Comparison of ENCODE assay signal across 9 cellular contexts in the genomic region with DNA sequence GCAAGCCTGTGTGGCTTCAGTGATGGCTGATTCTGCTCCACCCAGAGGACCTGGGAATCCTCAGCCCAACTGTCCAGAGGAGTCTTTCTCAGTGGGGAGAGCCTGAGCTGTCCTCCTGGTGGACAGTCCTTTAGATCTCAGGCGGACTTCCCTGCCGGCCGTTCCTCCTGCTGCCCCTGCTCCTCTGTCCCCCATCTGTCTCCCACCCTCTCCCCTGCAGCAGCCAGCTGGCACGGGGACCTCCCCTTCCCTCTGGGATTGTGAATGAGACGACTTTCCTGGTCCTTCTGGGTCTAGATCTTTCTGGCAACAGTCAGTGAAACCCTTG.
DNase-seq lines count a peak whose midpoint lies in the region; ATAC-seq, FAIRE-seq and TF ChIP-seq lines count a peak whose summit lies in the region.
"Had no signal": no experiment of that assay in that cellular context is flagged by ENCODE, and none has a peak within 500 bp of the region (broad histone marks: within the 10 kb centered on the region; RNA-seq: fewer than 3 reads in every experiment).

No MANE protein-coding gene starts in this region.

- no peak for FAIRE-seq in small intestine (lab: Jason Lieb, UNC)

- DNase-seq in NCI-H2171 (lab: John Stamatoyannopoulos, UW) = peak; percentile 22
- DNase-seq in NCI-H2171 treated with DMSO at 0.1 percent for 48 hours (lab: John Stamatoyannopoulos, UW) = no peak
- DNase-seq in foreskin keratinocyte = no peak
- no peak for DNase-seq in small intestine
- no peak for DNase-seq in G401 (ENCODE audit: low spot score)
- DNase-seq: dorsolateral prefrontal cortex had no signal

- TF ChIP-seq CTCF in VCaP (conservative IDR thresholded peaks at IDR 0.05) = no peak
- no peak for TF ChIP-seq CTCF in foreskin keratinocyte (conservative IDR thresholded peaks at IDR 0.05)

- 61 to 77% (median 62%) methylated on average over 5 of the region's 5 CpGs for WGBS in small intestine, 3 donors

- no peak overlapping the region for H3K4me3 ChIP-seq in skeletal muscle tissue (ENCODE audit: low read length in 3 of 3)
- H3K4me3 ChIP-seq in small intestine (ENCODE audit: low read depth in 1 of 2, low read length in 2 of 2) = no peak overlapping the region
- H3K4me3 ChIP-seq: dorsolateral prefrontal cortex had no signal

- H3K27ac ChIP-seq in VCaP (peak overlapping the region; percentile 24; the same call in 1 of the 2 replicates), foreskin keratinocyte (peak overlapping the region; percentile 53), skeletal muscle tissue (ENCODE audit: low read depth, low read length) (peak overlapping the region; percentile 96), small intestine (ENCODE audit: low read depth in 1 of 2, low read length in 1 of 2) (peak overlapping the region in 1 of 2 donors; percentile 59)

- no peaks in the 10 kb centered on the region for H3K27me3 ChIP-seq in foreskin keratinocyte
- no peaks in the 10 kb centered on the region for H3K27me3 ChIP-seq in skeletal muscle tissue (ENCODE audit: control insufficient read depth in 3 of 3, insufficient read depth in 3 of 3, low read length in 3 of 3)
- H3K27me3 ChIP-seq in small intestine (ENCODE audit: control insufficient read depth in 2 of 2, insufficient read depth in 2 of 2, low read length in 2 of 2) = no peaks in the 10 kb centered on the region
- H3K27me3 ChIP-seq: dorsolateral prefrontal cortex had no signal

- in situ Hi-C loops in G401 (cut with HindIII; ENCODE audit: low sequenced_read_pairs) = no loop called here

- ATAC-seq in foreskin keratinocyte = no peak
- no peak for ATAC-seq in HG03571 (IDR thresholded peaks at IDR 0.05; ENCODE audit: unreplicated experiment)

- H3K36me3 ChIP-seq in skeletal muscle tissue (ENCODE audit: control insufficient read depth in 3 of 3, insufficient read depth in 3 of 3, low read length in 3 of 3) (peaks cover 0 to 2% (median 0%) of the 10 kb centered on the region in 3 donors), small intestine (ENCODE audit: control insufficient read depth in 2 of 2, insufficient read depth in 2 of 2, low read length in 2 of 2) (no peaks in the 10 kb centered on the region)

- H3K9me3 ChIP-seq in skeletal muscle tissue (ENCODE audit: control insufficient read depth in 3 of 3, low read length in 3 of 3) (no peaks in the 10 kb centered on the region), small intestine (ENCODE audit: control insufficient read depth, low read depth) (no peaks in the 10 kb centered on the region)

- H3K9ac ChIP-seq in skeletal muscle tissue (ENCODE audit: low read depth in 1 of 3, low read length in 3 of 3) = peak overlapping the region in 2 of 3 donors; percentile 51 to 60

- peaks cover 35% of the 10 kb centered on the region for H3K4me1 ChIP-seq in foreskin keratinocyte
- peaks cover 52 to 61% (median 59%) of the 10 kb centered on the region in 3 donors for H3K4me1 ChIP-seq in skeletal muscle tissue (ENCODE audit: control insufficient read depth in 3 of 3, insufficient read depth in 3 of 3, low read length in 3 of 3)
- peaks cover 0 to 7% of the 10 kb centered on the region in 2 donors for H3K4me1 ChIP-seq in small intestine (ENCODE audit: control insufficient read depth in 2 of 2, insufficient read depth in 1 of 2, low read depth in 1 of 2, low read length in 1 of 2)
